8 cellular contexts compared by ENCODE assay signal in genomic region chr19:48720613-48721296, GRCh38. TPM values are rescaled to one million over a fixed set of nuclear protein-coding genes. Genes with fewer than 3 reads are reported as not detected.
A peak's percentile ranks its signal among the peaks of the same experiment; 100 is the strongest.
DNase-seq lines count a peak whose midpoint lies in the region; ATAC-seq and TF ChIP-seq lines count a peak whose summit lies in the region.

No MANE protein-coding gene starts in this region.

- H3K36me3 Mint-ChIP-seq in CD4-positive, CD25-positive, alpha-beta regulatory T cell: peaks cover 7% of the 10 kb centered on the region
- H3K36me3 Mint-ChIP-seq in activated CD8-positive, alpha-beta T cell treated with anti-CD3 and anti-CD28 coated beads for 36 hours (ENCODE audit: low read depth): peaks cover 8% of the 10 kb centered on the region

- peak; percentile 83 to 97 (median 90) for DNase-seq in CD4-positive, CD25-positive, alpha-beta regulatory T cell
- DNase-seq in HK-2 (ENCODE audit: unreplicated experiment) (peak; percentile 98), NCI-H82 treated with DMSO at 0.1 percent for 48 hours (lab: John Stamatoyannopoulos, UW; ENCODE audit: unreplicated experiment) (peak; percentile 99), mesendoderm (peak; percentile 100)
- DNase-seq in activated CD8-positive, alpha-beta T cell treated with anti-CD3 and anti-CD28 coated beads for 36 hours: peak; percentile 98
- DNase-seq in effector memory CD4-positive, alpha-beta T cell: peak; percentile 77 to 86 (median 86)
- peak; percentile 73 for DNase-seq in stimulated activated CD8-positive, alpha-beta memory T cell treated with anti-CD3 and anti-CD28 coated beads, Interleukin-12 subunit alpha, Interleukin-12 subunit beta, amount 100 ng/mL, for 4 hours (ENCODE audit: low read depth)

- no peak for TF ChIP-seq CTCF in activated CD8-positive, alpha-beta T cell treated with anti-CD3 and anti-CD28 coated beads for 36 hours (IDR thresholded peaks at IDR 0.05)

- H3K4me2 ChIP-seq in mesendoderm (ENCODE audit: low read length): peak overlapping the region; percentile 44

- peak; percentile 86 to 87 for ATAC-seq in CD4-positive, CD25-positive, alpha-beta regulatory T cell (ENCODE audit: low read depth in 2 of 2)
- ATAC-seq in GM19438 (IDR thresholded peaks at IDR 0.05; ENCODE audit: low read depth, unreplicated experiment): peak; percentile 83
- ATAC-seq in activated CD8-positive, alpha-beta T cell treated with anti-CD3 and anti-CD28 coated beads for 36 hours: peak; percentile 94

- peak overlapping the region; percentile 67 for H3K4me3 ChIP-seq in CD4-positive, CD25-positive, alpha-beta regulatory T cell (ENCODE audit: low read depth, low read length)
- peak overlapping the region; percentile 71 for H3K4me3 ChIP-seq in effector memory CD4-positive, alpha-beta T cell (ENCODE audit: insufficient read depth, low read depth, low read length, poor library complexity, severe bottlenecking)
- peak overlapping the region; percentile 33 for H3K4me3 ChIP-seq in mesendoderm (ENCODE audit: low read length)

- no peak overlapping the region for H2BK120ac ChIP-seq in mesendoderm (ENCODE audit: low read depth, low read length)

- no peaks in the 10 kb centered on the region for H3K9me3 ChIP-seq in CD4-positive, CD25-positive, alpha-beta regulatory T cell (ENCODE audit: control insufficient read depth in 2 of 2, low read length in 2 of 2)
- H3K9me3 ChIP-seq in effector memory CD4-positive, alpha-beta T cell (ENCODE audit: control insufficient read depth, low read length): no peaks in the 10 kb centered on the region

- peak overlapping the region; percentile 98 to 100 (median 99) for H3K27ac Mint-ChIP-seq in CD4-positive, CD25-positive, alpha-beta regulatory T cell
- peak overlapping the region; percentile 99 for H3K27ac Mint-ChIP-seq in activated CD8-positive, alpha-beta T cell treated with anti-CD3 and anti-CD28 coated beads for 36 hours

- peaks cover 8 to 35% (median 20%) of the 10 kb centered on the region in 4 donors for H3K4me1 Mint-ChIP-seq in CD4-positive, CD25-positive, alpha-beta regulatory T cell
- H3K4me1 Mint-ChIP-seq in activated CD8-positive, alpha-beta T cell treated with anti-CD3 and anti-CD28 coated beads for 36 hours (ENCODE audit: low read depth): peaks cover 13% of the 10 kb centered on the region

- CTCF ChIA-PET in activated CD8-positive, alpha-beta T cell treated with anti-CD3 and anti-CD28 coated beads for 36 hours (lab: Charles Lee): interaction anchor here (0.7 to 1.4 kb wide), 4 partner anchors 18 to 775 kb away, joined by 3 to 6 read pairs (median 3); partner anchors contain the start of genes GYS1 and RUVBL2

- peak overlapping the region; percentile 77 for H3K56ac ChIP-seq in mesendoderm (ENCODE audit: low read length)

- intact Hi-C loops in activated CD8-positive, alpha-beta T cell treated with anti-CD3 and anti-CD28 coated beads for 36 hours (cut with micrococcal nuclease): no loop called here

- H2BK5ac ChIP-seq in mesendoderm (ENCODE audit: low read length): no peak overlapping the region

- H2AK5ac ChIP-seq in mesendoderm (ENCODE audit: low read length): no peak overlapping the region

- H3K4me3 Mint-ChIP-seq in CD4-positive, CD25-positive, alpha-beta regulatory T cell: peak overlapping the region; percentile 90 to 98 (median 96)
- H3K4me3 Mint-ChIP-seq in activated CD8-positive, alpha-beta T cell treated with anti-CD3 and anti-CD28 coated beads for 36 hours: peak overlapping the region; percentile 92

- POLR2A ChIA-PET in activated CD8-positive, alpha-beta T cell treated with anti-CD3 and anti-CD28 coated beads for 36 hours (lab: Charles Lee): interaction anchor here (0.6 to 1.7 kb wide), 3 partner anchors 18 to 394 kb away, joined by 3 to 5 read pairs (median 3); partner anchors contain the start of gene DBP

- no peaks in the 10 kb centered on the region for H3K27me3 ChIP-seq in CD4-positive, CD25-positive, alpha-beta regulatory T cell (ENCODE audit: control insufficient read depth, insufficient read depth, low read length)
- H3K27me3 ChIP-seq in effector memory CD4-positive, alpha-beta T cell (replicated peaks; ENCODE audit: control insufficient read depth, insufficient read depth, low read length, poor library complexity, severe bottlenecking): no peaks in the 10 kb centered on the region
- no peaks in the 10 kb centered on the region for H3K27me3 ChIP-seq in mesendoderm (ENCODE audit: insufficient read depth, low read length, poor library complexity)

- H3K79me1 ChIP-seq in mesendoderm (ENCODE audit: low read length): no peaks in the 10 kb centered on the region

- no CpG with 5 or more reads among the region's 42 CpGs for WGBS in mesendoderm (ENCODE audit: extremely low coverage, insufficient coverage, low lambda C conversion rate)

- H3K9ac ChIP-seq in mesendoderm (ENCODE audit: low read length): peak overlapping the region; percentile 67

- no peaks in the 10 kb centered on the region for H3K27me3 Mint-ChIP-seq in CD4-positive, CD25-positive, alpha-beta regulatory T cell
- no peaks in the 10 kb centered on the region for H3K27me3 Mint-ChIP-seq in activated CD8-positive, alpha-beta T cell treated with anti-CD3 and anti-CD28 coated beads for 36 hours

- H3K36me3 ChIP-seq in CD4-positive, CD25-positive, alpha-beta regulatory T cell (ENCODE audit: control insufficient read depth, insufficient read depth, low read length): no peaks in the 10 kb centered on the region
- no peaks in the 10 kb centered on the region for H3K36me3 ChIP-seq in effector memory CD4-positive, alpha-beta T cell (ENCODE audit: control insufficient read depth, insufficient read depth, low read length)
- H3K36me3 ChIP-seq in mesendoderm (ENCODE audit: control insufficient read depth, insufficient read depth, low read length): no peaks in the 10 kb centered on the region

- H3K4ac ChIP-seq in mesendoderm (ENCODE audit: low read depth, low read length): no peak overlapping the region

- H4K5ac ChIP-seq in mesendoderm (ENCODE audit: low read length): no peak overlapping the region

- peaks cover 0 to 7% (median 4%) of the 10 kb centered on the region in 7 donors for H3K9me3 Mint-ChIP-seq in CD4-positive, CD25-positive, alpha-beta regulatory T cell
- peaks cover 10% of the 10 kb centered on the region for H3K9me3 Mint-ChIP-seq in activated CD8-positive, alpha-beta T cell treated with anti-CD3 and anti-CD28 coated beads for 36 hours

- peak overlapping the region; percentile 92 for H3K27ac ChIP-seq in CD4-positive, CD25-positive, alpha-beta regulatory T cell (ENCODE audit: insufficient read depth, low read length, poor library complexity, severe bottlenecking)
- peak overlapping the region; percentile 77 for H3K27ac ChIP-seq in effector memory CD4-positive, alpha-beta T cell (ENCODE audit: insufficient read depth, low read length, poor library complexity, severe bottlenecking)
- H3K27ac ChIP-seq in mesendoderm (ENCODE audit: low read depth, low read length): no peak overlapping the region

- no peak overlapping the region for H3K18ac ChIP-seq in mesendoderm (ENCODE audit: low read length)

- H3K23ac ChIP-seq in mesendoderm (ENCODE audit: low read length): no peak overlapping the region

- H2BK15ac ChIP-seq in mesendoderm (replicated peaks; ENCODE audit: low read depth): no peak overlapping the region

- peaks cover 19% of the 10 kb centered on the region for H3K4me1 ChIP-seq in CD4-positive, CD25-positive, alpha-beta regulatory T cell (ENCODE audit: control insufficient read depth, insufficient read depth, low read length, poor library complexity, severe bottlenecking)
- H3K4me1 ChIP-seq in effector memory CD4-positive, alpha-beta T cell (ENCODE audit: control insufficient read depth, insufficient read depth, low read length, poor library complexity, severe bottlenecking): peaks cover 10% of the 10 kb centered on the region
- H3K4me1 ChIP-seq in mesendoderm (ENCODE audit: control insufficient read depth, low read depth, low read length): peaks cover 4% of the 10 kb centered on the region

- no peaks in the 10 kb centered on the region for H3K79me2 ChIP-seq in mesendoderm (ENCODE audit: control insufficient read depth, insufficient read depth, low read length)

- no peak overlapping the region for H4K8ac ChIP-seq in mesendoderm (ENCODE audit: low read depth, low read length)

RNA-seq across cellular contexts. Expression of gene MAMSTR, which starts 1.2 kb away (rescaled TPM):
- total RNA-seq in CD4-positive, CD25-positive, alpha-beta regulatory T cell: 1.1 TPM
- under 1 TPM; 0.17 to 0.40 (median 0.30) TPM for polyA plus RNA-seq in CD4-positive, CD25-positive, alpha-beta regulatory T cell
- total RNA-seq in activated CD8-positive, alpha-beta T cell treated with anti-CD3 and anti-CD28 coated beads for 36 hours: 1 to 10 TPM in 1 of 2 experiments, under 1 TPM in 1; 0.56 to 1.0 TPM
- polyA plus RNA-seq in mesendoderm (2013, experiment 1 of 2): 0.69 TPM
- 0.71 TPM for polyA plus RNA-seq in mesendoderm (2013, experiment 2 of 2)

RNA-seq across cellular contexts. Expression of gene RASIP1, which starts 19.7 kb away (rescaled TPM):
- total RNA-seq in CD4-positive, CD25-positive, alpha-beta regulatory T cell: 0.22 TPM
- under 1 TPM; 0.13 to 0.55 (median 0.18) TPM for polyA plus RNA-seq in CD4-positive, CD25-positive, alpha-beta regulatory T cell
- 1 to 10 TPM in 1 of 2 experiments, under 1 TPM in 1; 0.72 to 1.2 TPM for total RNA-seq in activated CD8-positive, alpha-beta T cell treated with anti-CD3 and anti-CD28 coated beads for 36 hours
- 3.3 TPM for polyA plus RNA-seq in mesendoderm (2013, experiment 1 of 2)
- polyA plus RNA-seq in mesendoderm (2013, experiment 2 of 2): 3.7 TPM

RNA-seq across cellular contexts. Expression of gene FUT2, which starts 25.0 kb away (rescaled TPM):
- total RNA-seq in CD4-positive, CD25-positive, alpha-beta regulatory T cell: not detected
- polyA plus RNA-seq in CD4-positive, CD25-positive, alpha-beta regulatory T cell: under 1 TPM in 2 of 4 donors, not detected in 2; 0.10 to 0.67 TPM
- total RNA-seq in activated CD8-positive, alpha-beta T cell treated with anti-CD3 and anti-CD28 coated beads for 36 hours: not detected
- 0.28 TPM for polyA plus RNA-seq in mesendoderm (2013, experiment 1 of 2)
- polyA plus RNA-seq in mesendoderm (2013, experiment 2 of 2): 0.49 TPM

RNA-seq across cellular contexts. Expression of gene IZUMO1, which starts 26.0 kb away (rescaled TPM):
- total RNA-seq in CD4-positive, CD25-positive, alpha-beta regulatory T cell: not detected
- not detected for polyA plus RNA-seq in CD4-positive, CD25-positive, alpha-beta regulatory T cell
- total RNA-seq in activated CD8-positive, alpha-beta T cell treated with anti-CD3 and anti-CD28 coated beads for 36 hours: not detected
- polyA plus RNA-seq in mesendoderm (2013, experiment 1 of 2): 0.45 TPM
- polyA plus RNA-seq in mesendoderm (2013, experiment 2 of 2): 0.24 TPM

RNA-seq across cellular contexts. Expression of gene FUT1, which starts 31.7 kb away (rescaled TPM):
- not detected for total RNA-seq in CD4-positive, CD25-positive, alpha-beta regulatory T cell
- under 1 TPM in 2 of 4 donors, not detected in 2; 0.06 to 0.14 TPM for polyA plus RNA-seq in CD4-positive, CD25-positive, alpha-beta regulatory T cell
- total RNA-seq in activated CD8-positive, alpha-beta T cell treated with anti-CD3 and anti-CD28 coated beads for 36 hours: under 1 TPM; 0.09 to 0.11 TPM
- 3.4 TPM for polyA plus RNA-seq in mesendoderm (2013, experiment 1 of 2)
- 3.4 TPM for polyA plus RNA-seq in mesendoderm (2013, experiment 2 of 2)
